In genomic region chr16:20369452-20370054, GRCh38 we compare ENCODE assay signal across 38 cellular contexts. TPM values are rescaled to one million over a fixed set of nuclear protein-coding genes. Genes with fewer than 3 reads are reported as not detected.
"Had no signal": no experiment of that assay in that cellular context is flagged by ENCODE, and none has a peak within 500 bp of the region (broad histone marks: within the 10 kb centered on the region; RNA-seq: fewer than 3 reads in every experiment).

No MANE protein-coding gene starts in this region.

- H3K9me3 Mint-ChIP-seq: activated B cell treated with CpG ODN at 0.5 μM for 24 hours; activated CD4-positive, alpha-beta memory T cell treated with anti-CD3 and anti-CD28 coated beads for 36 hours; activated CD4-positive, alpha-beta T cell treated with anti-CD3 and anti-CD28 coated beads, Interleukin-2, amount 10 ng/mL, durations not matched to agents 24 days and 14 days; activated CD8-positive, alpha-beta T cell treated with anti-CD3 and anti-CD28 coated beads for 36 hours; activated naive CD4-positive, alpha-beta T cell treated with anti-CD3 and anti-CD28 coated beads, Interleukin-2, amount 10 ng/mL, durations not matched to agents 7 days and 5 days; activated naive CD4-positive, alpha-beta T cell treated with anti-CD3 and anti-CD28 coated beads, Interleukin-2, amount 50 U/mL, for 24 hours; activated naive CD8-positive, alpha-beta T cell treated with anti-CD3 and anti-CD28 coated beads, Interleukin-2, amount 10 ng/mL, durations not matched to agents 7 days and 5 days; activated naive CD8-positive, alpha-beta T cell treated with anti-CD3 and anti-CD28 coated beads, Interleukin-2, amount 50 U/mL, for 24 hours; activated T-cell treated with anti-CD3 and anti-CD28 coated beads, Interleukin-2, amount 50 U/mL, for 4 hours; activated T-helper 1 cell treated with anti-CD3 and anti-CD28 coated beads, Interleukin-12 subunit alpha, Interleukin-12 subunit beta, Interleukin-2, Interleukin-4 antibody, amounts not matched to agents 30 ng/mL and 10 ng/mL and 1 ng/mL, durations not matched to agents 14 hours and 24 hours and 36 hours; activated T-helper 17 cell treated with anti-CD3 and anti-CD28 coated beads, Interleukin-2, amount 50 U/mL, for 72 hours; T-helper 1 cell treated with Interleukin-12 subunit alpha and Interleukin-12 subunit beta and Interleukin-4 antibody, amounts not matched to agents 30 μg/mL and 1 μg/mL, for 36 hours; T-helper 2 cell treated with Interferon-gamma antibody and Interleukin-4, amounts not matched to agents 5 μg/mL and 100 μg/mL, for 36 hours had no signal

- ATAC-seq: activated CD8-positive, alpha-beta T cell treated with anti-CD3 and anti-CD28 coated beads for 36 hours; activated naive CD8-positive, alpha-beta T cell treated with anti-CD3 and anti-CD28 coated beads, Interleukin-2, amount 50 U/mL, for 24 hours; activated T-cell treated with anti-CD3 and anti-CD28 coated beads, Interleukin-2, amount 50 U/mL, for 4 hours; activated T-cell treated with anti-CD3 and anti-CD28 coated beads, Interleukin-2, amount 50 U/mL, for 72 hours; activated T-helper 17 cell treated with anti-CD3 and anti-CD28 coated beads, Interleukin-2, amount 50 U/mL, for 72 hours; body of pancreas had no signal

- H3K27ac ChIP-seq: body of pancreas, brain microvascular endothelial cell, breast epithelium, VCaP had no signal

- DNase-seq: activated B cell treated with CpG ODN at 0.5 μM for 24 hours; activated CD4-positive, alpha-beta memory T cell treated with anti-CD3 and anti-CD28 coated beads for 36 hours; activated CD4-positive, alpha-beta T cell treated with anti-CD3 and anti-CD28 coated beads for 4 hours; activated CD4-positive, alpha-beta T cell treated with anti-CD3 and anti-CD28 coated beads, Interleukin-2, amount 10 ng/mL, durations not matched to agents 24 days and 14 days; activated CD4-positive, alpha-beta T cell treated with anti-CD3 and anti-CD28 coated beads, Interleukin-2, amount 50 U/mL, for 1 hour; activated CD4-positive, alpha-beta T cell treated with anti-CD3 and anti-CD28 coated beads, Interleukin-2, amount 50 U/mL, for 4 hours; activated CD4-positive, CD25-positive, alpha-beta regulatory T cell treated with anti-CD3 and anti-CD28 coated beads, Interleukin-2, amount 50 U/mL, for 72 hours; activated CD8-positive, alpha-beta memory T cell treated with anti-CD3 and anti-CD28 coated beads, Interleukin-2, amount 50 U/mL, for 4 hours; activated CD8-positive, alpha-beta T cell treated with anti-CD3 and anti-CD28 coated beads for 36 hours; activated effector memory CD4-positive, alpha-beta T cell treated with anti-CD3 and anti-CD28 coated beads, Interleukin-2, amount 50 U/mL, for 16 hours; activated gamma-delta T cell treated with Interleukin-2 at 50 U/mL for 16 hours; activated naive CD4-positive, alpha-beta T cell treated with anti-CD3 and anti-CD28 coated beads, Interleukin-2, amount 10 ng/mL, durations not matched to agents 7 days and 5 days; activated naive CD4-positive, alpha-beta T cell treated with Interleukin-2 at 50 U/mL for 16 hours; activated naive CD8-positive, alpha-beta T cell treated with anti-CD3 and anti-CD28 coated beads, Interleukin-2, amount 10 ng/mL, durations not matched to agents 7 days and 5 days; activated naive CD8-positive, alpha-beta T cell treated with anti-CD3 and anti-CD28 coated beads, Interleukin-2, amount 50 U/mL, for 24 hours; activated T-cell treated with anti-CD3 and anti-CD28 coated beads for 4 hours; activated T-cell treated with anti-CD3 and anti-CD28 coated beads, Interleukin-2, amount 50 U/mL, for 1 hour; activated T-cell treated with anti-CD3 and anti-CD28 coated beads, Interleukin-2, amount 50 U/mL, for 4 hours; activated T-cell treated with anti-CD3 and anti-CD28 coated beads, Interleukin-2, amount 50 U/mL, for 72 hours; aorta; body of pancreas; brain microvascular endothelial cell; central memory CD4-positive, alpha-beta T cell; T-helper 2 cell; T-helper 9 cell had no signal

- H3K9me3 ChIP-seq: body of pancreas had no signal

- H3K27me3 Mint-ChIP-seq: activated naive CD8-positive, alpha-beta T cell treated with anti-CD3 and anti-CD28 coated beads, Interleukin-2, amount 10 ng/mL, durations not matched to agents 7 days and 5 days had no signal

- H3K4me1 Mint-ChIP-seq: activated B cell treated with CpG ODN at 0.5 μM for 24 hours; activated CD4-positive, alpha-beta T cell treated with anti-CD3 and anti-CD28 coated beads, Interleukin-2, amount 10 ng/mL, durations not matched to agents 24 days and 14 days; activated naive CD4-positive, alpha-beta T cell treated with anti-CD3 and anti-CD28 coated beads, Interleukin-2, amount 10 ng/mL, durations not matched to agents 7 days and 5 days; activated naive CD4-positive, alpha-beta T cell treated with anti-CD3 and anti-CD28 coated beads, Interleukin-2, amount 50 U/mL, for 24 hours; activated naive CD8-positive, alpha-beta T cell treated with anti-CD3 and anti-CD28 coated beads, Interleukin-2, amount 10 ng/mL, durations not matched to agents 7 days and 5 days; activated naive CD8-positive, alpha-beta T cell treated with anti-CD3 and anti-CD28 coated beads, Interleukin-2, amount 50 U/mL, for 24 hours; activated T-helper 17 cell treated with anti-CD3 and anti-CD28 coated beads, Interleukin-2, amount 50 U/mL, for 72 hours had no signal

- H3K36me3 ChIP-seq: brain microvascular endothelial cell, breast epithelium had no signal

- H3K27ac Mint-ChIP-seq: activated B cell treated with CpG ODN at 0.5 μM for 24 hours; activated CD4-positive, alpha-beta memory T cell treated with anti-CD3 and anti-CD28 coated beads for 36 hours; activated CD4-positive, alpha-beta T cell treated with anti-CD3 and anti-CD28 coated beads, Interleukin-2, amount 10 ng/mL, durations not matched to agents 24 days and 14 days; activated CD8-positive, alpha-beta T cell treated with anti-CD3 and anti-CD28 coated beads for 36 hours; activated naive CD4-positive, alpha-beta T cell treated with anti-CD3 and anti-CD28 coated beads, Interleukin-2, amount 10 ng/mL, durations not matched to agents 7 days and 5 days; activated naive CD4-positive, alpha-beta T cell treated with anti-CD3 and anti-CD28 coated beads, Interleukin-2, amount 50 U/mL, for 24 hours; activated naive CD8-positive, alpha-beta T cell; activated naive CD8-positive, alpha-beta T cell treated with anti-CD3 and anti-CD28 coated beads, Interleukin-2, amount 10 ng/mL, durations not matched to agents 7 days and 5 days; activated naive CD8-positive, alpha-beta T cell treated with anti-CD3 and anti-CD28 coated beads, Interleukin-2, amount 50 U/mL, for 24 hours; activated T-cell treated with anti-CD3 and anti-CD28 coated beads, Interleukin-2, amount 50 U/mL, for 72 hours; activated T-helper 1 cell treated with anti-CD3 and anti-CD28 coated beads, Interleukin-12 subunit alpha, Interleukin-12 subunit beta, Interleukin-2, Interleukin-4 antibody, amounts not matched to agents 30 ng/mL and 10 ng/mL and 1 ng/mL, durations not matched to agents 14 hours and 24 hours and 36 hours; activated T-helper 17 cell treated with anti-CD3 and anti-CD28 coated beads, Interleukin-2, amount 50 U/mL, for 72 hours; T-helper 1 cell treated with Interleukin-12 subunit alpha and Interleukin-12 subunit beta and Interleukin-4 antibody, amounts not matched to agents 30 μg/mL and 1 μg/mL, for 36 hours; T-helper 2 cell treated with Interferon-gamma antibody and Interleukin-4, amounts not matched to agents 5 μg/mL and 100 μg/mL, for 36 hours had no signal

- H3K4me1 ChIP-seq: breast epithelium had no signal

- H3K27me3 ChIP-seq: body of pancreas, brain microvascular endothelial cell had no signal

- H3K4me3 Mint-ChIP-seq: activated B cell treated with CpG ODN at 0.5 μM for 24 hours; activated CD4-positive, alpha-beta memory T cell treated with anti-CD3 and anti-CD28 coated beads for 36 hours; activated CD4-positive, alpha-beta T cell treated with anti-CD3 and anti-CD28 coated beads, Interleukin-2, amount 10 ng/mL, durations not matched to agents 24 days and 14 days; activated CD8-positive, alpha-beta T cell treated with anti-CD3 and anti-CD28 coated beads for 36 hours; activated naive CD4-positive, alpha-beta T cell treated with anti-CD3 and anti-CD28 coated beads, Interleukin-2, amount 10 ng/mL, durations not matched to agents 7 days and 5 days; activated naive CD4-positive, alpha-beta T cell treated with anti-CD3 and anti-CD28 coated beads, Interleukin-2, amount 50 U/mL, for 24 hours; activated naive CD8-positive, alpha-beta T cell; activated naive CD8-positive, alpha-beta T cell treated with anti-CD3 and anti-CD28 coated beads, Interleukin-2, amount 10 ng/mL, durations not matched to agents 7 days and 5 days; activated naive CD8-positive, alpha-beta T cell treated with anti-CD3 and anti-CD28 coated beads, Interleukin-2, amount 50 U/mL, for 24 hours; activated T-cell treated with anti-CD3 and anti-CD28 coated beads, Interleukin-2, amount 50 U/mL, for 4 hours; activated T-cell treated with anti-CD3 and anti-CD28 coated beads, Interleukin-2, amount 50 U/mL, for 72 hours; activated T-helper 1 cell treated with anti-CD3 and anti-CD28 coated beads, Interleukin-12 subunit alpha, Interleukin-12 subunit beta, Interleukin-2, Interleukin-4 antibody, amounts not matched to agents 30 ng/mL and 10 ng/mL and 1 ng/mL, durations not matched to agents 14 hours and 24 hours and 36 hours; activated T-helper 17 cell treated with anti-CD3 and anti-CD28 coated beads, Interleukin-2, amount 50 U/mL, for 72 hours; T-helper 1 cell treated with Interleukin-12 subunit alpha and Interleukin-12 subunit beta and Interleukin-4 antibody, amounts not matched to agents 30 μg/mL and 1 μg/mL, for 36 hours; T-helper 2 cell treated with Interferon-gamma antibody and Interleukin-4, amounts not matched to agents 5 μg/mL and 100 μg/mL, for 36 hours had no signal

- FAIRE-seq: astrocyte, TTC549 had no signal

- H3K36me3 Mint-ChIP-seq: activated CD4-positive, alpha-beta memory T cell treated with anti-CD3 and anti-CD28 coated beads for 36 hours; activated naive CD4-positive, alpha-beta T cell treated with anti-CD3 and anti-CD28 coated beads, Interleukin-2, amount 10 ng/mL, durations not matched to agents 7 days and 5 days; activated naive CD4-positive, alpha-beta T cell treated with anti-CD3 and anti-CD28 coated beads, Interleukin-2, amount 50 U/mL, for 24 hours; activated naive CD8-positive, alpha-beta T cell; activated naive CD8-positive, alpha-beta T cell treated with anti-CD3 and anti-CD28 coated beads, Interleukin-2, amount 10 ng/mL, durations not matched to agents 7 days and 5 days had no signal

- H3K4me3 ChIP-seq: body of pancreas, breast epithelium had no signal

RNA-seq across cellular contexts. Expression of gene UMOD, which starts 17.0 kb away (rescaled TPM):
- total RNA-seq: activated B cell treated with CpG ODN at 0.5 μM for 24 hours; activated CD4-positive, alpha-beta memory T cell treated with anti-CD3 and anti-CD28 coated beads for 36 hours; activated CD4-positive, alpha-beta T cell treated with anti-CD3 and anti-CD28 coated beads, Interleukin-2, amount 10 ng/mL, durations not matched to agents 24 days and 14 days; activated CD8-positive, alpha-beta memory T cell treated with anti-CD3 and anti-CD28 coated beads for 36 hours; activated CD8-positive, alpha-beta T cell treated with anti-CD3 and anti-CD28 coated beads for 36 hours; activated naive CD8-positive, alpha-beta T cell treated with anti-CD3 and anti-CD28 coated beads, Interleukin-2, amount 10 ng/mL, durations not matched to agents 7 days and 5 days; activated T-cell treated with anti-CD3 and anti-CD28 coated beads, Interleukin-2, amount 50 U/mL, for 4 hours; activated T-cell treated with anti-CD3 and anti-CD28 coated beads, Interleukin-2, amount 50 U/mL, for 72 hours; activated T-helper 1 cell treated with anti-CD3 and anti-CD28 coated beads, Interleukin-12 subunit alpha, Interleukin-12 subunit beta, Interleukin-2, Interleukin-4 antibody, amounts not matched to agents 30 ng/mL and 10 ng/mL and 1 ng/mL, durations not matched to agents 14 hours and 24 hours and 36 hours; activated T-helper 17 cell treated with anti-CD3 and anti-CD28 coated beads, Interleukin-2, amount 50 U/mL, for 72 hours; aorta; astrocyte; breast epithelium; cardiac septum; cerebellum had no signal
- polyA plus RNA-seq: aorta had no signal

RNA-seq across cellular contexts. Expression of gene PDILT, which starts 35.0 kb away (rescaled TPM):
- total RNA-seq: activated B cell treated with CpG ODN at 0.5 μM for 24 hours; activated CD4-positive, alpha-beta memory T cell treated with anti-CD3 and anti-CD28 coated beads for 36 hours; activated CD4-positive, alpha-beta T cell treated with anti-CD3 and anti-CD28 coated beads, Interleukin-2, amount 10 ng/mL, durations not matched to agents 24 days and 14 days; activated CD8-positive, alpha-beta memory T cell treated with anti-CD3 and anti-CD28 coated beads for 36 hours; activated CD8-positive, alpha-beta T cell treated with anti-CD3 and anti-CD28 coated beads for 36 hours; activated naive CD8-positive, alpha-beta T cell treated with anti-CD3 and anti-CD28 coated beads, Interleukin-2, amount 10 ng/mL, durations not matched to agents 7 days and 5 days; activated T-cell treated with anti-CD3 and anti-CD28 coated beads, Interleukin-2, amount 50 U/mL, for 4 hours; activated T-cell treated with anti-CD3 and anti-CD28 coated beads, Interleukin-2, amount 50 U/mL, for 72 hours; activated T-helper 1 cell treated with anti-CD3 and anti-CD28 coated beads, Interleukin-12 subunit alpha, Interleukin-12 subunit beta, Interleukin-2, Interleukin-4 antibody, amounts not matched to agents 30 ng/mL and 10 ng/mL and 1 ng/mL, durations not matched to agents 14 hours and 24 hours and 36 hours; activated T-helper 17 cell treated with anti-CD3 and anti-CD28 coated beads, Interleukin-2, amount 50 U/mL, for 72 hours; aorta; astrocyte; body of pancreas; breast epithelium; cardiac septum; cerebellum had no signal
- polyA plus RNA-seq: aorta had no signal

RNA-seq across cellular contexts. Expression of gene ACSM5, which starts 39.8 kb away (rescaled TPM):
- total RNA-seq: activated B cell treated with CpG ODN at 0.5 μM for 24 hours; activated CD4-positive, alpha-beta memory T cell treated with anti-CD3 and anti-CD28 coated beads for 36 hours; activated CD4-positive, alpha-beta T cell treated with anti-CD3 and anti-CD28 coated beads, Interleukin-2, amount 10 ng/mL, durations not matched to agents 24 days and 14 days; activated CD8-positive, alpha-beta memory T cell treated with anti-CD3 and anti-CD28 coated beads for 36 hours; activated CD8-positive, alpha-beta T cell treated with anti-CD3 and anti-CD28 coated beads for 36 hours; activated naive CD8-positive, alpha-beta T cell treated with anti-CD3 and anti-CD28 coated beads, Interleukin-2, amount 10 ng/mL, durations not matched to agents 7 days and 5 days; activated T-cell treated with anti-CD3 and anti-CD28 coated beads, Interleukin-2, amount 50 U/mL, for 4 hours; activated T-cell treated with anti-CD3 and anti-CD28 coated beads, Interleukin-2, amount 50 U/mL, for 72 hours; activated T-helper 1 cell treated with anti-CD3 and anti-CD28 coated beads, Interleukin-12 subunit alpha, Interleukin-12 subunit beta, Interleukin-2, Interleukin-4 antibody, amounts not matched to agents 30 ng/mL and 10 ng/mL and 1 ng/mL, durations not matched to agents 14 hours and 24 hours and 36 hours; activated T-helper 17 cell treated with anti-CD3 and anti-CD28 coated beads, Interleukin-2, amount 50 U/mL, for 72 hours; astrocyte had no signal

RNA-seq across cellular contexts. Expression of gene GP2, which starts 42.2 kb away (rescaled TPM):
- total RNA-seq: activated B cell treated with CpG ODN at 0.5 μM for 24 hours; activated CD4-positive, alpha-beta memory T cell treated with anti-CD3 and anti-CD28 coated beads for 36 hours; activated CD4-positive, alpha-beta T cell treated with anti-CD3 and anti-CD28 coated beads, Interleukin-2, amount 10 ng/mL, durations not matched to agents 24 days and 14 days; activated CD8-positive, alpha-beta memory T cell treated with anti-CD3 and anti-CD28 coated beads for 36 hours; activated CD8-positive, alpha-beta T cell treated with anti-CD3 and anti-CD28 coated beads for 36 hours; activated naive CD8-positive, alpha-beta T cell treated with anti-CD3 and anti-CD28 coated beads, Interleukin-2, amount 10 ng/mL, durations not matched to agents 7 days and 5 days; activated T-cell treated with anti-CD3 and anti-CD28 coated beads, Interleukin-2, amount 50 U/mL, for 72 hours; activated T-helper 1 cell treated with anti-CD3 and anti-CD28 coated beads, Interleukin-12 subunit alpha, Interleukin-12 subunit beta, Interleukin-2, Interleukin-4 antibody, amounts not matched to agents 30 ng/mL and 10 ng/mL and 1 ng/mL, durations not matched to agents 14 hours and 24 hours and 36 hours; activated T-helper 17 cell treated with anti-CD3 and anti-CD28 coated beads, Interleukin-2, amount 50 U/mL, for 72 hours; astrocyte; cardiac septum; cerebellum had no signal
